ENCODE assay signal across 31 cellular contexts in genomic region chr1:102732927-102733326, GRCh38.
DNase-seq lines count a peak whose midpoint lies in the region; ATAC-seq, FAIRE-seq and TF ChIP-seq lines count a peak whose summit lies in the region.
"Had no signal": no experiment of that assay in that cellular context is flagged by ENCODE, and none has a peak within 500 bp of the region (broad histone marks: within the 10 kb centered on the region; RNA-seq: fewer than 3 reads in every experiment).

No MANE protein-coding gene starts in this region.

- H3K4me1 ChIP-seq in astrocyte (ENCODE audit: insufficient read depth, low read length) (no peaks in the 10 kb centered on the region), smooth muscle cell (ENCODE audit: low read depth) (no peaks in the 10 kb centered on the region)
- H3K4me1 ChIP-seq: adrenal gland, Caco-2, lower lobe of right lung, Peyer's patch, psoas muscle, sigmoid colon, transverse colon had no signal

- peak; percentile 43 for DNase-seq in LHCN-M2 (ENCODE audit: low read depth)
- peak; percentile 46 for DNase-seq in astrocyte (ENCODE audit: low read depth)
- DNase-seq in fibroblast of villous mesenchyme (ENCODE audit: low read depth), result peak; percentile 2
- DNase-seq in smooth muscle cell (lab: John Stamatoyannopoulos, UW; ENCODE audit: unreplicated experiment), result no peak
- DNase-seq in Ammon's horn (ENCODE audit: low spot score), result no peak
- no peak for DNase-seq in DMS53 (lab: John Stamatoyannopoulos, UW)
- DNase-seq: activated CD4-positive, alpha-beta T cell treated with anti-CD3 and anti-CD28 coated beads for 36 hours; activated CD8-positive, alpha-beta T cell treated with anti-CD3 and anti-CD28 coated beads for 36 hours; activated naive CD4-positive, alpha-beta T cell treated with anti-CD3 and anti-CD28 coated beads for 36 hours; adrenal gland; Caco-2; effector memory CD8-positive, alpha-beta T cell; erythroblast; foreskin melanocyte; lower lobe of right lung; NCI-H1105 treated with DMSO at 0.1 percent for 48 hours; NCI-H1930; NCI-H2227 treated with DMSO at 0.1 percent for 48 hours; Peyer's patch; psoas muscle; sigmoid colon; stimulated activated CD4-positive, alpha-beta T cell treated with anti-CD3 and anti-CD28 coated beads, Interleukin-15, amount 100 ng/mL, for 24 hours; T1000; transverse colon had no signal

- no peaks in the 10 kb centered on the region for H3K36me3 Mint-ChIP-seq in astrocyte (ENCODE audit: low read depth, unreplicated experiment)
- H3K36me3 Mint-ChIP-seq: natural killer cell treated with Interleukin-12 subunit alpha and Interleukin-12 subunit beta and Interleukin-15 and Interleukin-18, amount 100 ng/mL, for 72 hours; stimulated activated effector memory CD8-positive, alpha-beta T cell treated with anti-CD3 and anti-CD28 coated beads, Interleukin-12 subunit alpha, Interleukin-12 subunit beta, amount 100 ng/mL, for 72 hours had no signal

- H3K9ac ChIP-seq in astrocyte (ENCODE audit: low read length) (no peak overlapping the region), smooth muscle cell (ENCODE audit: low read depth) (no peak overlapping the region)

- H3K27me3 Mint-ChIP-seq in astrocyte (ENCODE audit: low read depth, unreplicated experiment), result no peaks in the 10 kb centered on the region
- H3K27me3 Mint-ChIP-seq: activated CD4-positive, alpha-beta T cell treated with anti-CD3 and anti-CD28 coated beads for 36 hours; activated CD8-positive, alpha-beta T cell treated with anti-CD3 and anti-CD28 coated beads for 36 hours; effector memory CD8-positive, alpha-beta T cell; natural killer cell treated with Interleukin-12 subunit alpha and Interleukin-12 subunit beta and Interleukin-15 and Interleukin-18, amount 100 ng/mL, for 72 hours had no signal

- peaks cover 16% of the 10 kb centered on the region for H3K4me1 Mint-ChIP-seq in astrocyte (ENCODE audit: low read depth, unreplicated experiment)
- H3K4me1 Mint-ChIP-seq: activated CD4-positive, alpha-beta T cell treated with anti-CD3 and anti-CD28 coated beads for 36 hours; stimulated activated effector memory CD8-positive, alpha-beta T cell treated with anti-CD3 and anti-CD28 coated beads, Interleukin-12 subunit alpha, Interleukin-12 subunit beta, amount 100 ng/mL, for 72 hours had no signal

- H3K27me3 ChIP-seq in astrocyte (ENCODE audit: insufficient read depth, low read length) (no peaks in the 10 kb centered on the region), smooth muscle cell (ENCODE audit: low read depth) (no peaks in the 10 kb centered on the region)
- H3K27me3 ChIP-seq: adrenal gland, cardiac muscle cell, Peyer's patch, sigmoid colon, transverse colon had no signal

- no peak overlapping the region for H3K27ac Mint-ChIP-seq in astrocyte (ENCODE audit: unreplicated experiment)
- H3K27ac Mint-ChIP-seq: activated CD4-positive, alpha-beta T cell treated with anti-CD3 and anti-CD28 coated beads for 36 hours; activated CD8-positive, alpha-beta T cell treated with anti-CD3 and anti-CD28 coated beads for 36 hours; activated naive CD4-positive, alpha-beta T cell treated with anti-CD3 and anti-CD28 coated beads for 36 hours; effector memory CD8-positive, alpha-beta T cell; natural killer cell treated with Interleukin-12 subunit alpha and Interleukin-12 subunit beta and Interleukin-15 and Interleukin-18, amount 100 ng/mL, for 72 hours; stimulated activated effector memory CD8-positive, alpha-beta T cell treated with anti-CD3 and anti-CD28 coated beads, Interleukin-12 subunit alpha, Interleukin-12 subunit beta, amount 100 ng/mL, for 72 hours had no signal

- H3K9me3 Mint-ChIP-seq in astrocyte (ENCODE audit: unreplicated experiment), result no peaks in the 10 kb centered on the region
- H3K9me3 Mint-ChIP-seq: activated CD8-positive, alpha-beta T cell treated with anti-CD3 and anti-CD28 coated beads for 36 hours; activated naive CD4-positive, alpha-beta T cell treated with anti-CD3 and anti-CD28 coated beads for 36 hours had no signal

- H3K4me2 ChIP-seq in astrocyte (ENCODE audit: low read length) (no peak overlapping the region), smooth muscle cell (peak overlapping the region; percentile 28)

- H2AFZ ChIP-seq in astrocyte (ENCODE audit: low read depth, low read length) (no peak overlapping the region), smooth muscle cell (ENCODE audit: low read depth) (no peak overlapping the region)

- H3K36me3 ChIP-seq in astrocyte (ENCODE audit: insufficient read depth, low read length) (no peaks in the 10 kb centered on the region), smooth muscle cell (ENCODE audit: low read depth) (no peaks in the 10 kb centered on the region)
- H3K36me3 ChIP-seq: adrenal gland, cardiac muscle cell, lower lobe of right lung, Peyer's patch, sigmoid colon, transverse colon had no signal

- ATAC-seq in HG02852 (IDR thresholded peaks at IDR 0.05; ENCODE audit: unreplicated experiment), result no peak
- ATAC-seq: activated CD4-positive, alpha-beta T cell treated with anti-CD3 and anti-CD28 coated beads for 36 hours; activated CD8-positive, alpha-beta T cell treated with anti-CD3 and anti-CD28 coated beads for 36 hours; effector memory CD8-positive, alpha-beta T cell; HCT116; lower lobe of right lung; natural killer cell treated with Interleukin-12 subunit alpha and Interleukin-12 subunit beta and Interleukin-15 and Interleukin-18, amount 100 ng/mL, for 72 hours; psoas muscle; stimulated activated effector memory CD8-positive, alpha-beta T cell treated with anti-CD3 and anti-CD28 coated beads, Interleukin-12 subunit alpha, Interleukin-12 subunit beta, amount 100 ng/mL, for 72 hours had no signal

- H3K9me3 ChIP-seq in astrocyte (ENCODE audit: insufficient read depth, low read depth, low read length) (no peaks in the 10 kb centered on the region), smooth muscle cell (replicated peaks; ENCODE audit: low read depth) (no peaks in the 10 kb centered on the region)
- H3K9me3 ChIP-seq: adrenal gland, Caco-2, lower lobe of right lung, Peyer's patch, psoas muscle, transverse colon had no signal

- no peak for FAIRE-seq in astrocyte (lab: Jason Lieb, UNC)

- TF ChIP-seq CTCF in astrocyte (IDR thresholded peaks at IDR 0.05; ENCODE audit: insufficient read depth, low read depth, low read length), result no peak
- TF ChIP-seq CTCF in fibroblast of villous mesenchyme (IDR thresholded peaks at IDR 0.05; ENCODE audit: insufficient read depth, low read depth, low read length), result no peak
- no peak for TF ChIP-seq CTCF in smooth muscle cell (IDR thresholded peaks at IDR 0.05; ENCODE audit: borderline replicate concordance, insufficient read depth, poor library complexity, severe bottlenecking)

- H3K4me3 Mint-ChIP-seq in astrocyte (ENCODE audit: unreplicated experiment), result no peak overlapping the region
- H3K4me3 Mint-ChIP-seq: activated CD4-positive, alpha-beta T cell treated with anti-CD3 and anti-CD28 coated beads for 36 hours; activated CD8-positive, alpha-beta T cell treated with anti-CD3 and anti-CD28 coated beads for 36 hours; activated naive CD4-positive, alpha-beta T cell treated with anti-CD3 and anti-CD28 coated beads for 36 hours; effector memory CD8-positive, alpha-beta T cell; natural killer cell treated with Interleukin-12 subunit alpha and Interleukin-12 subunit beta and Interleukin-15 and Interleukin-18, amount 100 ng/mL, for 72 hours; stimulated activated effector memory CD8-positive, alpha-beta T cell treated with anti-CD3 and anti-CD28 coated beads, Interleukin-12 subunit alpha, Interleukin-12 subunit beta, amount 100 ng/mL, for 72 hours had no signal

- H3K4me3 ChIP-seq in astrocyte (ENCODE audit: insufficient read depth, low read depth, low read length) (no peak overlapping the region), fibroblast of villous mesenchyme (ENCODE audit: low read depth, low read length) (no peak overlapping the region), smooth muscle cell (no peak overlapping the region)
- H3K4me3 ChIP-seq: adrenal gland, cardiac muscle cell, lower lobe of right lung, Peyer's patch, psoas muscle, sigmoid colon, transverse colon had no signal

- H3F3A ChIP-seq in smooth muscle cell (ENCODE audit: low read depth), result no peaks in the 10 kb centered on the region

- H4K20me1 ChIP-seq in astrocyte (ENCODE audit: insufficient read depth, low read length) (no peaks in the 10 kb centered on the region), smooth muscle cell (ENCODE audit: low read depth) (no peaks in the 10 kb centered on the region)

- H3K27ac ChIP-seq in astrocyte (ENCODE audit: low read depth, low read length) (no peak overlapping the region), smooth muscle cell (ENCODE audit: low read depth) (peak overlapping the region; percentile 54)
- H3K27ac ChIP-seq: adrenal gland, C4-2B, cardiac muscle cell, lower lobe of right lung, Peyer's patch, psoas muscle, sigmoid colon, transverse colon, VCaP had no signal

- H3K79me2 ChIP-seq in astrocyte (ENCODE audit: insufficient read depth, low read length) (no peaks in the 10 kb centered on the region), smooth muscle cell (ENCODE audit: low read depth) (no peaks in the 10 kb centered on the region)

- WGBS in smooth muscle cell (ENCODE audit: low lambda C conversion rate), result 62% methylated on average over 1 of the region's 1 CpG

Comparison
In these comparisons a context has a peak if more than half of its experiments do, and no peak if none do; other contexts are left out.
1. DNase-seq: peak in LHCN-M2 (single experiment), astrocyte (single experiment) and fibroblast of villous mesenchyme (single experiment); none in smooth muscle cell (single experiment), Ammon's horn (single experiment) and DMS53 (single experiment).